8 cellular contexts compared by ENCODE assay signal in the genomic region with DNA sequence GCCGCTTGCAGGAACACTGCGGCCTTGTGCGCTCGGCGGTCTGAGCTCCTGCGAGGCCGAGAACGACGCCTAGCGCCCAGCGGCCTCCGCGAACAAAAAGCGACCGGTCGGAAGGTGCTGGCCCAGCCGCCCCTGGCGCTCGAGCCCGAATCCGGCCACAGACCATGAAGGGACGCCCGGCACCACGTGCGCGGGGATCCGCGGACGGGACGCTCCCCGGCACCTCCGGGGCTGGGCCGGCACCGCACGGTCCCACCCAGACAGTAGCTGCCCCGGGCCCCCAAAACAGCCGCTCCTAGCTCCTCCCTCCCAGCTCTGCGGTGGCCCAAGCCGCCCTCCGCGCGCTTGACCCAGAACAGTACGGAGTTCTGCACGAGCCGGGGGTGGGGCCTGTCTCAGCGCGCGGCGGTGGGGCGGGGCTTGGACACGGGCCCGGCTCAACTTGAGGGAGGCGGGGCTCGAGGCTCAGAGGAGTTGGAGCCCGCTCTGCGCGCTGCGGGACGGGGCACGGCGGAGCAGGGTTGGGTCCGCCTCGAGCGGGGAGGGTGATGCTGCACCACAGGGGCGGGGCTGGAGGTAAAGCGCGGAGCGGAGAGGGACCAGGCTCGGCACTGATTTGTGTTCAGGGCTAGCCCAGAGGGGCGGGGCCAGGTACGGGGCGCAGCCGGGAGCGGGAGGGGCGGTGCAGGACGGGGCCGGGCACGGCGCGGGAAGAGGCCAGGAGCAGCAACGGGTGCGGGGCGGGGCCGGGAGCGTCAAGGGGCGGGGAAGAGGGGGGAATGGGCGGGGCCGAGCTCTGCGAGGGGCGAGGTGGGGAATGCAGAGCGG. TPM values are rescaled to one million over a fixed set of nuclear protein-coding genes. Genes with fewer than 3 reads are reported as not detected.
A peak's percentile ranks its signal among the peaks of the same experiment; 100 is the strongest.
DNase-seq lines count a peak whose midpoint lies in the region; ATAC-seq, FAIRE-seq and TF ChIP-seq lines count a peak whose summit lies in the region.

No MANE protein-coding gene starts in this region.

- DNase-seq in AG09319 (ENCODE audit: extremely low read depth, low read depth) (peak; percentile 87), NCI-H226 (peak; percentile 97), cerebellar cortex (ENCODE audit: low spot score) (peak; percentile 92), keratinocyte (ENCODE audit: low read depth, low spot score) (peak; percentile 89)
- peak; percentile 93 to 98 (median 97) for DNase-seq in stimulated activated CD4-positive, alpha-beta T cell treated with anti-CD3 and anti-CD28 coated beads, Interleukin-12 subunit alpha, Interleukin-12 subunit beta, amount 100 ng/mL, for 48 hours (ENCODE audit: low read depth in 2 of 3, low spot score in 1 of 3)

- dilution Hi-C loops in keratinocyte (cut with MboI; ENCODE audit: extremely low pct_ligation_motif_present, low sequenced_read_pairs) = no loop called here

- H3K9me1 ChIP-seq in keratinocyte (ENCODE audit: control insufficient read depth, extremely low read depth, insufficient read depth, low read length) = no peaks in the 10 kb centered on the region

- peak overlapping the region; percentile 94 for H2AFZ ChIP-seq in keratinocyte (ENCODE audit: control insufficient read depth, low read length)

- TF ChIP-seq CTCF in AG09319 (IDR thresholded peaks at IDR 0.05; ENCODE audit: low read depth, low read length) (peak; percentile 22), keratinocyte (optimal IDR thresholded peaks at IDR 0.05 in 1 of 3, IDR thresholded peaks at IDR 0.05 in 1 of 3, conservative IDR thresholded peaks at IDR 0.05 in 1 of 3; ENCODE audit: extremely low read depth in 1 of 3, insufficient read depth in 2 of 3, low read length in 3 of 3) (no peak)

- H3K4me2 ChIP-seq in keratinocyte (ENCODE audit: control insufficient read depth, extremely low read depth, insufficient read depth, low read depth, low read length) = peak overlapping the region; percentile 95

- peak overlapping the region; percentile 54 to 80 (median 73) for H3K4me3 ChIP-seq in keratinocyte (ENCODE audit: control insufficient read depth in 2 of 3, extremely low read depth in 1 of 3, insufficient read depth in 2 of 3, low read depth in 1 of 3, low read length in 3 of 3)

- in situ Hi-C loops in GM18951 (cut with MboI; ENCODE audit: low sequenced_read_pairs, unreplicated experiment) = no loop called here

- no peaks in the 10 kb centered on the region for H3K9me3 ChIP-seq in keratinocyte (ENCODE audit: control insufficient read depth, low read depth, low read length)

- H3K36me3 ChIP-seq in keratinocyte (ENCODE audit: control insufficient read depth in 2 of 2, extremely low read depth in 1 of 2, insufficient read depth in 2 of 2, low read length in 2 of 2) = no peaks in the 10 kb centered on the region

- peak; percentile 63 for TF ChIP-seq POLR2A in GM18951 (IDR thresholded peaks at IDR 0.05; ENCODE audit: extremely low read depth, insufficient read depth, insufficient read length)

- no peaks in the 10 kb centered on the region for H4K20me1 ChIP-seq in keratinocyte (ENCODE audit: control insufficient read depth, extremely low read depth, insufficient read depth, low read length)

- no peaks in the 10 kb centered on the region for H3K27me3 ChIP-seq in keratinocyte (ENCODE audit: control insufficient read depth, extremely low read depth, insufficient read depth, low read length)

- peaks cover 26% of the 10 kb centered on the region for H3K4me1 ChIP-seq in keratinocyte (ENCODE audit: control insufficient read depth, extremely low read depth, insufficient read depth, low read length)

- peak overlapping the region; percentile 85 for H3K27ac ChIP-seq in keratinocyte (ENCODE audit: control insufficient read depth, insufficient read depth, low read length)

- peak overlapping the region; percentile 90 for H3K9ac ChIP-seq in keratinocyte (ENCODE audit: control insufficient read depth, extremely low read depth, insufficient read depth, low read length)

- ATAC-seq in HG03175 (IDR thresholded peaks at IDR 0.05; ENCODE audit: unreplicated experiment) = peak; percentile 91
- peak; percentile 95 to 97 for ATAC-seq in activated CD4-positive, CD25-positive, alpha-beta regulatory T cell treated with anti-CD3 and anti-CD28 coated beads, Interleukin-2, amount 50 U/mL, for 24 hours

- FAIRE-seq in keratinocyte (lab: Jason Lieb, UNC) = peak; percentile 48

- H3K79me2 ChIP-seq in keratinocyte (ENCODE audit: control insufficient read depth, insufficient read depth, low read length) = no peaks in the 10 kb centered on the region

RNA-seq across cellular contexts. Expression of a gene that starts 0.5 kb away (rescaled TPM):
- 9.9 to 18.7 TPM (median 17.6 TPM) in 3 replicates for polyA plus RNA-seq in keratinocyte
- 66.4 TPM for polyA plus RNA-seq in keratinocyte (2011; ENCODE audit: low read depth)
- 11.2 and 14.0 TPM in 2 replicates for polyA plus RNA-seq in keratinocyte (2011; cell fraction: cytosol; rRNA removed)
- 11.4 TPM in 2 replicates for polyA plus RNA-seq in keratinocyte (2011; cell fraction: nucleus; rRNA removed)
- 11.0 and 143 TPM in 2 replicates for polyA plus RNA-seq in keratinocyte (2012; ENCODE audit: low replicate concordance)
- polyA minus RNA-seq in keratinocyte = 12.0 to 15.1 TPM (median 12.1 TPM) in 3 replicates
- polyA minus RNA-seq in keratinocyte (2011; cell fraction: cytosol; rRNA and poly(A)+ RNA removed) = 12.5 TPM
- polyA minus RNA-seq in keratinocyte (2011; cell fraction: nucleus; rRNA and poly(A)+ RNA removed) = 4.2 and 4.6 TPM in 2 replicates

Comparison
In these comparisons a context has a peak if more than half of its experiments do, and no peak if none do; other contexts are left out.
1. Peak in every context shown above with its lines: DNase-seq, ATAC-seq, H3K4me3 ChIP-seq and H3K27ac ChIP-seq.